In the genomic region with DNA sequence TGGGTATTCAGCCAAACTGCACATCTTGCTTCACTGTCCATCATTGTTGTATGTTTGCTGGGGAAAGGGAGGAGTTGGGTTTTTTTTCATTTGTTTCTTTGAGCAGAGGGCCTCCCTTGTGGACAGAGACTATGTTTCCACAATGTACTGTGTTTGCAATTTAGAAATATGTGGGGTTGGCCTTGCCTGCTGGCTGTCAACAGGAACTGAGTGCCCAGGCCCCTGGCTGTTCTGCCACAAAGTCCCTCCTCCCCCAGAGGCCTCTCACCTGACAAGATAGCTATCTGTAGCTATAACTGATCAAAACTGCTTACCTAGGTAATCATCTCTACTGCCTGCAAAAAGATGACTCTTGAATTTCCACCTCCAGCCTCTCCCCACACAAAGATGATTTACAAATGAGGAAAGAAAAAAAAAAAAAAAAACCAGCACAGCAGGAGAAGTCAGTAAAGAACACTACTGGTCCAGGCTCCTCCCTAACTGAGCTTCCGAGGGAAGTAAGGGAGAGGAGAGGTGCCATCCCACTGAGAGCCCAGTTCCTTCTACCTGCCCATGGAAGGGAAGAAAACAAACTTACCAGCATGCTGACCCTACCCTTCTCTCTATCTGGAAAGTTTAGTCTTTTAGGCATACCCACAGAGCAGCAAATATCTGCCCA, we compare ENCODE assay signal across 10 cellular contexts.
DNase-seq lines count a peak whose midpoint lies in the region; ATAC-seq and TF ChIP-seq lines count a peak whose summit lies in the region.
"Had no signal": no experiment of that assay in that cellular context is flagged by ENCODE, and none has a peak within 500 bp of the region (broad histone marks: within the 10 kb centered on the region; RNA-seq: fewer than 3 reads in every experiment).

No MANE protein-coding gene starts in this region.

- H3K27ac Mint-ChIP-seq in CD4-positive, alpha-beta T cell: peak overlapping the region; percentile 22

- CTCF ChIA-PET in CD4-positive, alpha-beta T cell (lab: Charles Lee): interaction anchor here (0.7 kb wide), 1 partner anchor 51 kb away, joined by 3 read pairs; no protein-coding TSS in a partner anchor

- H3K4me1 Mint-ChIP-seq in CD4-positive, alpha-beta T cell (ENCODE audit: low read depth): peaks cover 65% of the 10 kb centered on the region

- no peak for TF ChIP-seq CTCF in CD4-positive, alpha-beta T cell (IDR thresholded peaks at IDR 0.05)
- TF ChIP-seq CTCF in LNCaP clone FGC (IDR thresholded peaks at IDR 0.05; ENCODE audit: control insufficient read depth, extremely low read depth, insufficient read depth): no peak
- TF ChIP-seq CTCF in esophagus squamous epithelium (IDR thresholded peaks at IDR 0.05): no peak
- no peak for TF ChIP-seq CTCF in uterus (IDR thresholded peaks at IDR 0.05)

- intact Hi-C loops in CD4-positive, alpha-beta T cell (cut with DNase I, micrococcal nuclease): no loop called here
- intact Hi-C loops in esophagus squamous epithelium (cut with DNase I) (no loop called here), uterus (cut with DNase I; ENCODE audit: low total_unique reads) (no loop called here)

- ATAC-seq in CD4-positive, alpha-beta T cell (ENCODE audit: poor library complexity): no peak
- ATAC-seq in GM19372 (IDR thresholded peaks at IDR 0.05; ENCODE audit: low read depth, unreplicated experiment) (peak; percentile 48), GM19328 (IDR thresholded peaks at IDR 0.05; ENCODE audit: unreplicated experiment) (no peak), HG02884 (IDR thresholded peaks at IDR 0.05; ENCODE audit: unreplicated experiment) (no peak)

- no peak for DNase-seq in CD4-positive, alpha-beta T cell
- peak; percentile 22 for DNase-seq in LNCaP clone FGC (ENCODE audit: low read depth)
- DNase-seq in esophagus squamous epithelium (lab: John Stamatoyannopoulos, UW): no peak
- no peak for DNase-seq in MG63
- no peak for DNase-seq in uterus
- DNase-seq: activated CD8-positive, alpha-beta memory T cell treated with anti-CD3 and anti-CD28 coated beads, Interleukin-2, amount 50 U/mL, for 4 hours; NCI-H446 treated with DMSO at 0.1 percent for 48 hours had no signal

- POLR2A ChIA-PET in CD4-positive, alpha-beta T cell (lab: Charles Lee): interaction anchor here (1.5 to 2.9 kb wide), 2 partner anchors 11 to 122 kb away, joined by 3 to 10 read pairs; partner anchors contain the start of gene SGMS1

- TF ChIP-seq POLR2A in esophagus squamous epithelium (IDR thresholded peaks at IDR 0.05) (no peak), uterus (IDR thresholded peaks at IDR 0.05) (no peak)

- no peak overlapping the region for H3K27ac ChIP-seq in CD4-positive, alpha-beta T cell (ENCODE audit: low read depth, low read length)
- H3K27ac ChIP-seq in esophagus squamous epithelium (peak overlapping the region in 3 of 4 donors; percentile 50 to 78 (median 66)), uterus (no peak overlapping the region)

- H3K9me3 Mint-ChIP-seq in CD4-positive, alpha-beta T cell: no peaks in the 10 kb centered on the region

- H3K4me3 ChIP-seq in LNCaP clone FGC (ENCODE audit: low read depth, low read length): no peak overlapping the region
- no peak overlapping the region for H3K4me3 ChIP-seq in esophagus squamous epithelium
- no peak overlapping the region for H3K4me3 ChIP-seq in MG63
- no peak overlapping the region for H3K4me3 ChIP-seq in uterus

- 33 to 60% methylated on average over 1 of the region's 1 CpG for WGBS in esophagus squamous epithelium, 2 donors

- H3K27me3 ChIP-seq in CD4-positive, alpha-beta T cell (ENCODE audit: control insufficient read depth, insufficient read depth, low read length): no peaks in the 10 kb centered on the region
- H3K27me3 ChIP-seq in esophagus squamous epithelium: no peaks in the 10 kb centered on the region
- no peaks in the 10 kb centered on the region for H3K27me3 ChIP-seq in MG63
- H3K27me3 ChIP-seq in uterus: no peaks in the 10 kb centered on the region

- H3K36me3 ChIP-seq in esophagus squamous epithelium (no peaks in the 10 kb centered on the region), MG63 (no peaks in the 10 kb centered on the region), uterus (no peaks in the 10 kb centered on the region)

- H3K4me1 ChIP-seq in esophagus squamous epithelium (peaks cover 4 to 51% (median 13%) of the 10 kb centered on the region in 3 donors), uterus (peaks cover 0 to 8% of the 10 kb centered on the region in 2 donors)

- no peaks in the 10 kb centered on the region for H3K27me3 Mint-ChIP-seq in CD4-positive, alpha-beta T cell

- peaks cover 17% of the 10 kb centered on the region for H3K36me3 Mint-ChIP-seq in CD4-positive, alpha-beta T cell (ENCODE audit: low read depth)

- no peak overlapping the region for H3K4me3 Mint-ChIP-seq in CD4-positive, alpha-beta T cell

- H3K9me3 ChIP-seq in CD4-positive, alpha-beta T cell (ENCODE audit: control insufficient read depth, low read length): no peaks in the 10 kb centered on the region
- H3K9me3 ChIP-seq in esophagus squamous epithelium: no peaks in the 10 kb centered on the region
- no peaks in the 10 kb centered on the region for H3K9me3 ChIP-seq in MG63
- no peaks in the 10 kb centered on the region for H3K9me3 ChIP-seq in uterus

Comparison
In these comparisons a context has a peak if more than half of its experiments do, and no peak if none do; other contexts are left out.
1. H3K27ac ChIP-seq: peak in esophagus squamous epithelium (3 of 4); none in CD4-positive, alpha-beta T cell (single experiment) and uterus (0 of 2).